Comparison of ENCODE assay signal across 1 cellular context in the genomic region with DNA sequence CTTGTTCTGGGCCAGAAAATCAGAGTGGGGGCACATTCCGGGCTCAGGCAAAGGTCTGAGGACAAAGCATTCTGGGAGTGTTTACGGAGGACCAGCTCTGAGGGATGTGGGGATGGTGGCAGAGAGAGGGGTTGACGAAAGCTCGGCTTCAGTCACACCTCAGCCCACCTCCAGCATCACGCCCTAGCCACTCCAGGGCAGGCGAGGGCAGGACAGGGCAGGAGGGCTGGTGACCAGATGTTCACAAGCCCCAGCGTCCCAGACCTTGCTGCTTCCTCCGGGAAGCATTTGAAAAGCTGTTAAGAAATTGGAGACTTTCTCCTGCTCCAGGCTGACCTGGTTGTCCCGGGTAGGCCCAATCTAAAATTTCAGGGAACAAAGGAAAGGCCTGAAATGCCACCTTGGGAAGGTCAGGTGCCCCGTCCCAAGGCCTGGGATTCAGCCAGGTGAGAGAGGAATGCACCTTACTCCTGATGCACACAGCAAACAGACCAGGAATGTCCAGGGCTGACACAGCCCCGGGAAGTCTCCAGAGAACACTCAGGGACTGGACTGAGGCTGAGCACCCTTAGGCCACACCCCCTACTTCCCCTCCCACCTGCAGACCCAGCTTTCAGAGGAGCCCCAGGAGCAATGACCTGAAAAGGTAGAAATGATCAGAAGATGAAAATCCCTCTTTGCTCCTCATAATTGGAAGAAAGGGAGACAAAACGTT.
TF ChIP-seq lines count a peak whose summit lies in the region.

No MANE protein-coding gene starts in this region.

TF ChIP-seq in HEK293, 187 proteins besides CTCF, POLR2A, EP300 and RAD21 (continued from another document):
- no peak for TF ChIP-seq ZNF549 (tag by site-specific recombination; IDR thresholded peaks at IDR 0.05)
